In the genomic region with DNA sequence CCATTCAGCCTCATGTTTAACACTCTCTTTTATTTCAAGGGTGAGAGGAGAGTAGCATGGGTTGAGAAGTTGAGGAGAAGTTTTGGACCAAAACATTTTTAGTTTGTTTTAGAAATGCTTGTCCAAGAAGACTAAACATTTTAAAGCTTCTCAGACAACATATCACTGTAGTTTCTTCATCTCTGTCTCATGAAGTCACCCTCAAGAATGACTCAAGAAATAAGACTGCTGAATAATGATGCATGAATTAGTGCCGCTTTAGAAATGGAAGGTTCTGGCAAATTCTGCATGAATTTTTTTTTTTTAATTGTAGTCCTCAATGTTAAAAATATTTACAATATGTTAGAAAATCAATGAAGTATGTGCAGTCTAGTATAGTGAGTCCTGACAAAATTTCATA, we compare ENCODE assay signal across 24 cellular contexts.
"Had no signal": no experiment of that assay in that cellular context is flagged by ENCODE, and none has a peak within 500 bp of the region (broad histone marks: within the 10 kb centered on the region; RNA-seq: fewer than 3 reads in every experiment).

No MANE protein-coding gene starts in this region.

- H3K36me3 Mint-ChIP-seq: activated naive CD4-positive, alpha-beta T cell treated with anti-CD3 and anti-CD28 coated beads, Interleukin-2, amount 50 U/mL, for 72 hours; WTC11 had no signal

- H3K4me1 ChIP-seq: Peyer's patch, SJSA1 had no signal

- H3K9me3 Mint-ChIP-seq: T-helper 1 cell treated with Interleukin-12 subunit alpha and Interleukin-12 subunit beta and Interleukin-4 antibody, amounts not matched to agents 30 μg/mL and 1 μg/mL, for 36 hours had no signal

- H3K4me1 Mint-ChIP-seq: activated naive CD8-positive, alpha-beta T cell treated with anti-CD3 and anti-CD28 coated beads, Interleukin-2, amount 50 U/mL, for 24 hours had no signal

- H3K27ac Mint-ChIP-seq: activated CD8-positive, alpha-beta T cell treated with anti-CD3 and anti-CD28 coated beads, Interleukin-2, amount 10 ng/mL, durations not matched to agents 7 days and 5 days; activated naive CD4-positive, alpha-beta T cell treated with anti-CD3 and anti-CD28 coated beads, Interleukin-2, amount 50 U/mL, for 72 hours; activated naive CD8-positive, alpha-beta T cell treated with anti-CD3 and anti-CD28 coated beads, Interleukin-2, amount 50 U/mL, for 24 hours; activated T-helper 1 cell treated with anti-CD3 and anti-CD28 coated beads, Interleukin-12 subunit alpha, Interleukin-12 subunit beta, Interleukin-2, Interleukin-4 antibody, amounts not matched to agents 30 ng/mL and 10 ng/mL and 1 ng/mL, durations not matched to agents 14 hours and 24 hours and 36 hours; T-helper 1 cell treated with Interleukin-12 subunit alpha and Interleukin-12 subunit beta and Interleukin-4 antibody, amounts not matched to agents 30 μg/mL and 1 μg/mL, for 36 hours; WTC11 had no signal

- H3K4me3 ChIP-seq: MG63, Peyer's patch, SJSA1 had no signal

- H3K36me3 ChIP-seq: MG63, Peyer's patch, SJSA1 had no signal

- DNase-seq: activated CD4-positive, alpha-beta T cell treated with anti-CD3 and anti-CD28 coated beads for 48 hours; activated CD4-positive, alpha-beta T cell treated with anti-CD3 and anti-CD28 coated beads, Interleukin-2, amount 50 U/mL, for 4 hours; activated CD4-positive, CD25-positive, alpha-beta regulatory T cell treated with anti-CD3 and anti-CD28 coated beads, Interleukin-2, amount 50 U/mL, for 72 hours; activated CD8-positive, alpha-beta memory T cell treated with anti-CD3 and anti-CD28 coated beads, Interleukin-2, amount 50 U/mL, for 48 hours; activated CD8-positive, alpha-beta T cell treated with anti-CD3 and anti-CD28 coated beads, Interleukin-2, amount 10 ng/mL, durations not matched to agents 7 days and 5 days; activated effector memory CD4-positive, alpha-beta T cell treated with anti-CD3 and anti-CD28 coated beads, Interleukin-2, amount 50 U/mL, for 16 hours; activated naive CD4-positive, alpha-beta T cell treated with Interleukin-2 at 50 U/mL for 16 hours; activated naive CD8-positive, alpha-beta T cell treated with anti-CD3 and anti-CD28 coated beads, Interleukin-2, amount 50 U/mL, for 24 hours; activated T-cell treated with anti-CD3 and anti-CD28 coated beads, Interleukin-2, amount 50 U/mL, for 1 hour; MG63; NCI-H1105; NCI-H1436; NCI-H1694 treated with DMSO at 0.1 percent for 48 hours; NCI-H2029 treated with DMSO at 0.1 percent for 48 hours; NCI-H510A treated with DMSO at 0.1 percent for 48 hours; NCI-H69; NK-92 treated with Interleukin-12 subunit alpha and Interleukin-12 subunit beta, amount 100 ng/mL, for 24 hours; Peyer's patch; SHP77 had no signal

- H3K27me3 ChIP-seq: MG63, Peyer's patch had no signal

- H3K4me3 Mint-ChIP-seq: activated CD8-positive, alpha-beta T cell treated with anti-CD3 and anti-CD28 coated beads, Interleukin-2, amount 10 ng/mL, durations not matched to agents 7 days and 5 days; activated naive CD8-positive, alpha-beta T cell treated with anti-CD3 and anti-CD28 coated beads, Interleukin-2, amount 50 U/mL, for 24 hours; activated T-helper 1 cell treated with anti-CD3 and anti-CD28 coated beads, Interleukin-12 subunit alpha, Interleukin-12 subunit beta, Interleukin-2, Interleukin-4 antibody, amounts not matched to agents 30 ng/mL and 10 ng/mL and 1 ng/mL, durations not matched to agents 14 hours and 24 hours and 36 hours; T-helper 1 cell treated with Interleukin-12 subunit alpha and Interleukin-12 subunit beta and Interleukin-4 antibody, amounts not matched to agents 30 μg/mL and 1 μg/mL, for 36 hours; WTC11 had no signal

- H3K27ac ChIP-seq: Peyer's patch, SJSA1 had no signal

- ATAC-seq: activated CD8-positive, alpha-beta T cell treated with anti-CD3 and anti-CD28 coated beads, Interleukin-2, amount 10 ng/mL, durations not matched to agents 7 days and 5 days; activated naive CD4-positive, alpha-beta T cell treated with anti-CD3 and anti-CD28 coated beads, Interleukin-2, amount 50 U/mL, for 72 hours; activated naive CD8-positive, alpha-beta T cell treated with anti-CD3 and anti-CD28 coated beads, Interleukin-2, amount 50 U/mL, for 24 hours; WTC11 had no signal

- H3K27me3 Mint-ChIP-seq: activated naive CD8-positive, alpha-beta T cell treated with anti-CD3 and anti-CD28 coated beads, Interleukin-2, amount 50 U/mL, for 24 hours had no signal

- H3K9me3 ChIP-seq: MG63, Peyer's patch, SJSA1 had no signal
